ENCODE assay signal across 16 cellular contexts in genomic region chr16:55668337-55669281, GRCh38. TPM values are rescaled to one million over a fixed set of nuclear protein-coding genes. Genes with fewer than 3 reads are reported as not detected.
DNase-seq lines count a peak whose midpoint lies in the region; ATAC-seq, FAIRE-seq and TF ChIP-seq lines count a peak whose summit lies in the region.
"Had no signal": no experiment of that assay in that cellular context is flagged by ENCODE, and none has a peak within 500 bp of the region (broad histone marks: within the 10 kb centered on the region; RNA-seq: fewer than 3 reads in every experiment).

No MANE protein-coding gene starts in this region.

- H4K20me1 ChIP-seq in mammary epithelial cell (ENCODE audit: insufficient read depth, low read length) (no peaks in the 10 kb centered on the region), keratinocyte (ENCODE audit: control insufficient read depth, extremely low read depth, insufficient read depth, low read length) (peaks cover 3% of the 10 kb centered on the region)

- CTCF ChIA-PET in mammary epithelial cell (lab: Charles Lee; ENCODE audit: low non-redundant PET), result interaction anchor here (0.8 kb wide), 1 partner anchor 203 kb away, joined by 5 read pairs; no protein-coding TSS in a partner anchor
- CTCF ChIA-PET in CD8-positive, alpha-beta memory T cell (lab: Charles Lee), result no interaction called here

- H3K36me3 ChIP-seq in mammary epithelial cell (ENCODE audit: insufficient read depth, low read length) (no peaks in the 10 kb centered on the region), keratinocyte (ENCODE audit: control insufficient read depth in 2 of 2, extremely low read depth in 1 of 2, insufficient read depth in 2 of 2, low read length in 2 of 2) (no peaks in the 10 kb centered on the region), tibial nerve (no peaks in the 10 kb centered on the region)
- no peaks in the 10 kb centered on the region for H3K36me3 ChIP-seq in CD8-positive, alpha-beta memory T cell (ENCODE audit: insufficient read depth, low read length)
- H3K36me3 ChIP-seq: pancreas, upper lobe of right lung had no signal

- TF ChIP-seq CTCF in mammary epithelial cell (conservative IDR thresholded peaks at IDR 0.05 in 1 of 2, IDR thresholded peaks at IDR 0.05 in 1 of 2; ENCODE audit: extremely low read depth in 1 of 2, insufficient read depth in 1 of 2, low read depth in 1 of 2, low read length in 2 of 2), result no peak
- peak in 1 of 3 experiments; percentile 12 for TF ChIP-seq CTCF in keratinocyte (optimal IDR thresholded peaks at IDR 0.05 in 1 of 3, IDR thresholded peaks at IDR 0.05 in 1 of 3, conservative IDR thresholded peaks at IDR 0.05 in 1 of 3; ENCODE audit: extremely low read depth in 1 of 3, insufficient read depth in 2 of 3, low read length in 3 of 3)
- no peak for TF ChIP-seq CTCF in tibial nerve (IDR thresholded peaks at IDR 0.05)

- H3K4me3 ChIP-seq in mammary epithelial cell (replicated peaks in 1 of 3; ENCODE audit: insufficient read depth in 1 of 3, low read depth in 2 of 3, low read length in 3 of 3) (no peak overlapping the region), keratinocyte (ENCODE audit: control insufficient read depth in 2 of 3, extremely low read depth in 1 of 3, insufficient read depth in 2 of 3, low read depth in 1 of 3, low read length in 3 of 3) (peak overlapping the region in 2 of 3 experiments; percentile 29 to 41), tibial nerve (no peak overlapping the region)
- H3K4me3 ChIP-seq in CD8-positive, alpha-beta memory T cell (ENCODE audit: low read length), result no peak overlapping the region
- H3K4me3 ChIP-seq: GM12878, pancreas, upper lobe of right lung had no signal

- H3K4me2 ChIP-seq in mammary epithelial cell (ENCODE audit: insufficient read depth, low read depth, low read length), result peak overlapping the region; percentile 50
- peak overlapping the region; percentile 77 for H3K4me2 ChIP-seq in keratinocyte (ENCODE audit: control insufficient read depth, extremely low read depth, insufficient read depth, low read depth, low read length)

- no peaks in the 10 kb centered on the region for H3K4me1 Mint-ChIP-seq in CD8-positive, alpha-beta memory T cell
- H3K4me1 Mint-ChIP-seq: activated CD4-positive, alpha-beta memory T cell treated with anti-CD3 and anti-CD28 coated beads, Interleukin-2, amount 10 ng/mL, durations not matched to agents 7 days and 5 days had no signal

- H3K27ac ChIP-seq in mammary epithelial cell (ENCODE audit: insufficient read depth, low read depth, low read length), result peak overlapping the region; percentile 63
- peak overlapping the region; percentile 91 for H3K27ac ChIP-seq in keratinocyte (ENCODE audit: control insufficient read depth, insufficient read depth, low read length)
- H3K27ac ChIP-seq in tibial nerve, result no peak overlapping the region
- H3K27ac ChIP-seq in CD8-positive, alpha-beta memory T cell (ENCODE audit: low read depth, low read length), result no peak overlapping the region
- H3K27ac ChIP-seq: pancreas, upper lobe of right lung had no signal

- POLR2A ChIA-PET in CD8-positive, alpha-beta memory T cell (lab: Charles Lee), result no interaction called here

- H3K9me1 ChIP-seq in keratinocyte (ENCODE audit: control insufficient read depth, extremely low read depth, insufficient read depth, low read length), result peaks cover 2% of the 10 kb centered on the region

- ATAC-seq in HG02852 (IDR thresholded peaks at IDR 0.05; ENCODE audit: unreplicated experiment), result no peak
- ATAC-seq: GM12878, HCT116, upper lobe of right lung had no signal

- peaks cover 0 to 6% (median under 1%) of the 10 kb centered on the region in 5 donors for H3K9me3 Mint-ChIP-seq in CD8-positive, alpha-beta memory T cell
- H3K9me3 Mint-ChIP-seq: activated CD4-positive, alpha-beta memory T cell treated with anti-CD3 and anti-CD28 coated beads, Interleukin-2, amount 10 ng/mL, durations not matched to agents 7 days and 5 days had no signal

- in situ Hi-C loops in mammary epithelial cell (cut with MboI; ENCODE audit: low sequenced_read_pairs in 2 of 2), result no loop called here

- no peak for TF ChIP-seq EP300 in tibial nerve (IDR thresholded peaks at IDR 0.05)

- no peak for TF ChIP-seq POLR2A in tibial nerve (IDR thresholded peaks at IDR 0.05)

- H3K27me3 ChIP-seq in mammary epithelial cell (ENCODE audit: insufficient read depth, low read length) (no peaks in the 10 kb centered on the region), keratinocyte (ENCODE audit: control insufficient read depth, extremely low read depth, insufficient read depth, low read length) (no peaks in the 10 kb centered on the region), tibial nerve (no peaks in the 10 kb centered on the region)
- H3K27me3 ChIP-seq in CD8-positive, alpha-beta memory T cell (ENCODE audit: insufficient read depth, low read length, poor library complexity, severe bottlenecking), result no peaks in the 10 kb centered on the region
- H3K27me3 ChIP-seq: pancreas had no signal

- peak; percentile 95 for FAIRE-seq in keratinocyte (lab: Jason Lieb, UNC)
- FAIRE-seq: GM12878, pancreas had no signal

- DNase-seq in AG08395 (ENCODE audit: low spot score), result peak; percentile 81
- DNase-seq in HPDE6-E6E7 (ENCODE audit: extremely low spot score), result peak; percentile 94
- peak; percentile 94 for DNase-seq in mammary epithelial cell
- peak; percentile 66 for DNase-seq in keratinocyte (ENCODE audit: low read depth, low spot score)
- no peak for DNase-seq in DMS153 treated with DMSO at 0.1 percent for 48 hours (lab: John Stamatoyannopoulos, UW; ENCODE audit: unreplicated experiment)
- no peak for DNase-seq in tibial nerve (ENCODE audit: low spot score in 2 of 2)
- DNase-seq in CD8-positive, alpha-beta memory T cell, result no peak
- DNase-seq: activated CD4-positive, alpha-beta memory T cell treated with anti-CD3 and anti-CD28 coated beads, Interleukin-2, amount 10 ng/mL, durations not matched to agents 7 days and 5 days; DMS 273 treated with DMSO at 0.1 percent for 48 hours; NCI-H524 treated with DMSO at 0.1 percent for 48 hours; pancreas; stimulated activated CD8-positive, alpha-beta memory T cell treated with anti-CD3 and anti-CD28 coated beads, Interleukin-4, amount 100 ng/mL, for 48 hours; upper lobe of right lung had no signal

- no peak overlapping the region for H3K27ac Mint-ChIP-seq in CD8-positive, alpha-beta memory T cell
- H3K27ac Mint-ChIP-seq: activated CD4-positive, alpha-beta memory T cell treated with anti-CD3 and anti-CD28 coated beads, Interleukin-2, amount 10 ng/mL, durations not matched to agents 7 days and 5 days had no signal

- H3K9me3 ChIP-seq in mammary epithelial cell (replicated peaks; ENCODE audit: insufficient read depth, low read length) (no peaks in the 10 kb centered on the region), keratinocyte (ENCODE audit: control insufficient read depth, low read depth, low read length) (no peaks in the 10 kb centered on the region), tibial nerve (no peaks in the 10 kb centered on the region)
- H3K9me3 ChIP-seq in CD8-positive, alpha-beta memory T cell (ENCODE audit: low read length), result no peaks in the 10 kb centered on the region
- H3K9me3 ChIP-seq: pancreas, upper lobe of right lung had no signal

- no TSS peak for BruUV-seq in mammary epithelial cell (replicated peaks; lab: Mats Ljungman, UMichigan)

- intact Hi-C loops in mammary epithelial cell (cut with micrococcal nuclease), result loop anchor here (1.0 to 2.0 kb wide), 3 partner anchors 16 to 172 kb away; no protein-coding TSS in a partner anchor

- H3K4me1 ChIP-seq in mammary epithelial cell (ENCODE audit: insufficient read depth, low read length), result peaks cover 30% of the 10 kb centered on the region
- peaks cover 37% of the 10 kb centered on the region for H3K4me1 ChIP-seq in keratinocyte (ENCODE audit: control insufficient read depth, extremely low read depth, insufficient read depth, low read length)
- H3K4me1 ChIP-seq in tibial nerve, result peaks cover 0 to 3% (median 0%) of the 10 kb centered on the region in 4 donors
- H3K4me1 ChIP-seq in CD8-positive, alpha-beta memory T cell (ENCODE audit: insufficient read depth, low read length), result no peaks in the 10 kb centered on the region
- H3K4me1 ChIP-seq: pancreas, upper lobe of right lung had no signal

- dilution Hi-C loops in mammary epithelial cell (cut with HindIII; ENCODE audit: low sequenced_read_pairs), result no loop called here
- dilution Hi-C loops in keratinocyte (cut with MboI; ENCODE audit: extremely low pct_ligation_motif_present, low sequenced_read_pairs), result no loop called here

- no peak overlapping the region for H3K4me3 Mint-ChIP-seq in CD8-positive, alpha-beta memory T cell
- H3K4me3 Mint-ChIP-seq: activated CD4-positive, alpha-beta memory T cell treated with anti-CD3 and anti-CD28 coated beads, Interleukin-2, amount 10 ng/mL, durations not matched to agents 7 days and 5 days had no signal

- H2AFZ ChIP-seq in mammary epithelial cell (ENCODE audit: low read depth, low read length) (no peak overlapping the region), keratinocyte (ENCODE audit: control insufficient read depth, low read length) (no peak overlapping the region)

- peaks cover 9 to 19% of the 10 kb centered on the region in 2 donors for H3K27me3 Mint-ChIP-seq in CD8-positive, alpha-beta memory T cell
- H3K27me3 Mint-ChIP-seq: activated CD4-positive, alpha-beta memory T cell treated with anti-CD3 and anti-CD28 coated beads, Interleukin-2, amount 10 ng/mL, durations not matched to agents 7 days and 5 days had no signal

- peak overlapping the region; percentile 52 for H3K9ac ChIP-seq in mammary epithelial cell (ENCODE audit: insufficient read depth, low read length)
- H3K9ac ChIP-seq in keratinocyte (ENCODE audit: control insufficient read depth, extremely low read depth, insufficient read depth, low read length), result peak overlapping the region; percentile 72

- 37% methylated on average over 8 of the region's 9 CpGs for WGBS in mammary epithelial cell (ENCODE audit: low coverage, missing lambda C conversion rate)
- 70 to 71% methylated on average over 9 of the region's 9 CpGs for WGBS in tibial nerve, 2 donors

- no peaks in the 10 kb centered on the region for H3K36me3 Mint-ChIP-seq in CD8-positive, alpha-beta memory T cell

- H3K79me2 ChIP-seq in mammary epithelial cell (ENCODE audit: insufficient read depth, low read length), result no peaks in the 10 kb centered on the region
- no peaks in the 10 kb centered on the region for H3K79me2 ChIP-seq in keratinocyte (ENCODE audit: control insufficient read depth, insufficient read depth, low read length)

RNA-seq across cellular contexts. Expression of gene SLC6A2, which starts 12.8 kb away (rescaled TPM):
- total RNA-seq in mammary epithelial cell (under 1 TPM; 0.16 to 0.33 TPM), tibial nerve (under 1 TPM in 3 of 4 donors, not detected in 1; 0.22 to 0.59 (median 0.30) TPM)
- polyA plus RNA-seq in mammary epithelial cell (0.05 TPM), keratinocyte (0.10 to 0.97 TPM (median 0.20 TPM) in 3 replicates)
- polyA minus RNA-seq in mammary epithelial cell (not detected), keratinocyte (0.35 to 2.0 TPM in 2 of 3 replicates, not detected in the other)
- polyA plus RNA-seq in keratinocyte (2011; ENCODE audit: low read depth), result not detected
- polyA plus RNA-seq in keratinocyte (2011; cell fraction: cytosol; rRNA removed), result 0.19 and 0.27 TPM in 2 replicates
- 0.87 and 0.93 TPM in 2 replicates for polyA plus RNA-seq in keratinocyte (2011; cell fraction: nucleus; rRNA removed)
- polyA plus RNA-seq in keratinocyte (2012; ENCODE audit: low replicate concordance), result 0.19 and 0.34 TPM in 2 replicates
- polyA minus RNA-seq in keratinocyte (2011; cell fraction: cytosol; rRNA and poly(A)+ RNA removed), result not detected
- 0.78 and 0.95 TPM in 2 replicates for polyA minus RNA-seq in keratinocyte (2011; cell fraction: nucleus; rRNA and poly(A)+ RNA removed)
- not detected for total RNA-seq in CD8-positive, alpha-beta memory T cell
- not detected for polyA plus RNA-seq in CD8-positive, alpha-beta memory T cell
- total RNA-seq: activated CD4-positive, alpha-beta memory T cell treated with anti-CD3 and anti-CD28 coated beads, Interleukin-2, amount 10 ng/mL, durations not matched to agents 7 days and 5 days; GM12878; upper lobe of right lung had no signal
- polyA plus RNA-seq: GM12878 had no signal

Comparison
In these comparisons a context has a peak if more than half of its experiments do, and no peak if none do; other contexts are left out.
1. DNase-seq: peak in AG08395 (single experiment), HPDE6-E6E7 (single experiment), mammary epithelial cell (single experiment) and keratinocyte (single experiment); none in DMS153 treated with DMSO at 0.1 percent for 48 hours (single experiment), tibial nerve (0 of 2) and CD8-positive, alpha-beta memory T cell (0 of 5).
2. H3K27ac ChIP-seq: peak in mammary epithelial cell (single experiment) and keratinocyte (single experiment); none in tibial nerve (0 of 4) and CD8-positive, alpha-beta memory T cell (single experiment).
3. H3K4me3 ChIP-seq: peak in keratinocyte (2 of 3); none in mammary epithelial cell (0 of 3), tibial nerve (0 of 4) and CD8-positive, alpha-beta memory T cell (single experiment).